8 cellular contexts compared by ENCODE assay signal in genomic region chr3:16448691-16449090, GRCh38.
DNase-seq lines count a peak whose midpoint lies in the region; ATAC-seq and TF ChIP-seq lines count a peak whose summit lies in the region.

No MANE protein-coding gene starts in this region.

- H3K27me3 ChIP-seq in heart right ventricle: no peaks in the 10 kb centered on the region
- H3K27me3 ChIP-seq in smooth muscle cell (ENCODE audit: low read depth): no peaks in the 10 kb centered on the region

- no peaks in the 10 kb centered on the region for H3K79me2 ChIP-seq in smooth muscle cell (ENCODE audit: low read depth)

- no peak overlapping the region for H3K4me3 Mint-ChIP-seq in activated T-cell treated with anti-CD3 and anti-CD28 coated beads, Interleukin-2, amount 50 U/mL, for 4 hours

- peaks cover 46% of the 10 kb centered on the region for H3K36me3 Mint-ChIP-seq in activated T-cell treated with anti-CD3 and anti-CD28 coated beads, Interleukin-2, amount 50 U/mL, for 4 hours (ENCODE audit: insufficient read depth)

- no peaks in the 10 kb centered on the region for H3K9me3 Mint-ChIP-seq in activated T-cell treated with anti-CD3 and anti-CD28 coated beads, Interleukin-2, amount 50 U/mL, for 4 hours

- no peaks in the 10 kb centered on the region for H3K9me3 ChIP-seq in heart right ventricle
- no peaks in the 10 kb centered on the region for H3K9me3 ChIP-seq in smooth muscle cell (replicated peaks; ENCODE audit: low read depth)

- H2AFZ ChIP-seq in smooth muscle cell (ENCODE audit: low read depth): no peak overlapping the region

- 34 to 46% methylated on average over 6 of the region's 6 CpGs for WGBS in heart right ventricle, 2 donors
- WGBS in smooth muscle cell (ENCODE audit: low lambda C conversion rate): 3% methylated on average over 6 of the region's 6 CpGs

- H4K20me1 ChIP-seq in smooth muscle cell (ENCODE audit: low read depth): no peaks in the 10 kb centered on the region

- peak; percentile 91 for ATAC-seq in activated T-cell treated with anti-CD3 and anti-CD28 coated beads, Interleukin-2, amount 50 U/mL, for 4 hours
- peak; percentile 64 to 90 (median 74) for ATAC-seq in heart right ventricle

- no peaks in the 10 kb centered on the region for H3F3A ChIP-seq in smooth muscle cell (ENCODE audit: low read depth)

- peak overlapping the region; percentile 26 for H3K4me2 ChIP-seq in smooth muscle cell

- peak overlapping the region; percentile 45 for H3K9ac ChIP-seq in smooth muscle cell (ENCODE audit: low read depth)

- H3K4me1 ChIP-seq in heart right ventricle: peaks cover 3 to 60% (median 31%) of the 10 kb centered on the region in 9 donors
- H3K4me1 ChIP-seq in smooth muscle cell (ENCODE audit: low read depth): peaks cover 8% of the 10 kb centered on the region

- H3K4me3 ChIP-seq in heart right ventricle (no peak overlapping the region), smooth muscle cell (no peak overlapping the region)

- TF ChIP-seq CTCF in heart right ventricle (IDR thresholded peaks at IDR 0.05) (no peak), smooth muscle cell (IDR thresholded peaks at IDR 0.05; ENCODE audit: borderline replicate concordance, insufficient read depth, poor library complexity, severe bottlenecking) (no peak)

- peak; percentile 44 for DNase-seq in activated T-cell treated with anti-CD3 and anti-CD28 coated beads for 24 hours (ENCODE audit: low read depth)
- DNase-seq in activated T-cell treated with anti-CD3 and anti-CD28 coated beads, Interleukin-2, amount 50 U/mL, for 1 hour: no peak
- peak; percentile 12 for DNase-seq in activated T-cell treated with anti-CD3 and anti-CD28 coated beads, Interleukin-2, amount 50 U/mL, for 4 hours
- peak; percentile 44 to 67 for DNase-seq in heart right ventricle
- DNase-seq in smooth muscle cell (lab: John Stamatoyannopoulos, UW; ENCODE audit: unreplicated experiment): no peak
- DNase-seq in HUDEP-2 (lab: John Stamatoyannopoulos, UW; ENCODE audit: unreplicated experiment in 76 of 76): no peak
- DNase-seq in NCI-H187 (lab: John Stamatoyannopoulos, UW): no peak
- DNase-seq in activated gamma-delta T cell treated with Interleukin-2 at 50 U/mL for 16 hours: no peak

- H3K27ac ChIP-seq in heart right ventricle: peak overlapping the region in 9 of 10 donors; percentile 0 to 73 (median 51)
- H3K27ac ChIP-seq in smooth muscle cell (ENCODE audit: low read depth): peak overlapping the region; percentile 86

- H3K4me1 Mint-ChIP-seq in activated T-cell treated with anti-CD3 and anti-CD28 coated beads, Interleukin-2, amount 50 U/mL, for 4 hours (ENCODE audit: low read depth): peaks cover 25% of the 10 kb centered on the region

- H3K36me3 ChIP-seq in heart right ventricle (peaks cover 0 to 19% (median 0%) of the 10 kb centered on the region in 9 donors), smooth muscle cell (ENCODE audit: low read depth) (no peaks in the 10 kb centered on the region)

- no peaks in the 10 kb centered on the region for H3K27me3 Mint-ChIP-seq in activated T-cell treated with anti-CD3 and anti-CD28 coated beads, Interleukin-2, amount 50 U/mL, for 4 hours (ENCODE audit: low read depth)

- intact Hi-C loops in heart right ventricle (cut with DNase I): loop anchor here in 3 of 10 donors (5.0 to 10.0 kb wide), 3 partner anchors 54 to 66 kb away; partner anchors contain the start of gene RFTN1 (in 2 of the 3)

Comparison
In these comparisons a context has a peak if more than half of its experiments do, and no peak if none do; other contexts are left out.
1. DNase-seq: peak in activated T-cell treated with anti-CD3 and anti-CD28 coated beads for 24 hours (single experiment), activated T-cell treated with anti-CD3 and anti-CD28 coated beads, Interleukin-2, amount 50 U/mL, for 4 hours (single experiment) and heart right ventricle (2 of 2); none in activated T-cell treated with anti-CD3 and anti-CD28 coated beads, Interleukin-2, amount 50 U/mL, for 1 hour (single experiment), smooth muscle cell (single experiment), HUDEP-2 (0 of 76), NCI-H187 (0 of 2) and activated gamma-delta T cell treated with Interleukin-2 at 50 U/mL for 16 hours (single experiment).